In genomic region chr7:44748948-44749731, GRCh38 we compare ENCODE assay signal across 8 cellular contexts. TPM values are rescaled to one million over a fixed set of nuclear protein-coding genes. Genes with fewer than 3 reads are reported as not detected.
DNase-seq lines count a peak whose midpoint lies in the region; ATAC-seq, FAIRE-seq and TF ChIP-seq lines count a peak whose summit lies in the region.

No MANE protein-coding gene starts in this region.

- H3K27me3 ChIP-seq in SK-N-SH (ENCODE audit: insufficient read depth) (no peaks in the 10 kb centered on the region), trophoblast cell (ENCODE audit: insufficient read depth, low read length) (no peaks in the 10 kb centered on the region)

- H3K79me1 ChIP-seq in trophoblast cell (ENCODE audit: low read length), result peaks cover 5% of the 10 kb centered on the region

- TF ChIP-seq EP300 in A549 (IDR thresholded peaks at IDR 0.05), result no peak
- no peak for TF ChIP-seq EP300 in SK-N-SH (IDR thresholded peaks at IDR 0.05; ENCODE audit: borderline replicate concordance in 1 of 2, low read depth in 1 of 2, low read length in 1 of 2)

- H3K9me3 ChIP-seq in A549, result no peaks in the 10 kb centered on the region
- H3K9me3 ChIP-seq in SK-N-SH, result no peaks in the 10 kb centered on the region
- H3K9me3 ChIP-seq in trophoblast cell (ENCODE audit: insufficient read depth, low read depth, low read length), result no peaks in the 10 kb centered on the region

- H2AFZ ChIP-seq in SK-N-SH (ENCODE audit: low read depth), result no peak overlapping the region
- peak overlapping the region; percentile 72 for H2AFZ ChIP-seq in trophoblast cell (ENCODE audit: insufficient read depth, low read length, poor library complexity)

- in situ Hi-C loops in G401 (cut with HindIII; ENCODE audit: low sequenced_read_pairs), result no loop called here

- H3F3A ChIP-seq in SK-N-SH (replicated peaks; ENCODE audit: insufficient read depth), result no peaks in the 10 kb centered on the region

- FAIRE-seq in A549 (lab: Jason Lieb, UNC), result no peak

- H3K79me2 ChIP-seq in SK-N-SH (ENCODE audit: insufficient read depth) (peaks cover 53% of the 10 kb centered on the region), trophoblast cell (ENCODE audit: control insufficient read depth, insufficient read depth, low read length, poor library complexity) (peaks cover 6% of the 10 kb centered on the region)

- no peak overlapping the region for H2BK120ac ChIP-seq in trophoblast cell (ENCODE audit: insufficient read depth, low read length, poor library complexity)

- H3K4me3 ChIP-seq in A549 (peak overlapping the region; percentile 98), GM12865 (ENCODE audit: low read depth, low read length) (peak overlapping the region; percentile 64), SK-N-SH (ENCODE audit: low read depth in 2 of 2, low read length in 1 of 2) (peak overlapping the region; percentile 79 to 87), epithelial cell of proximal tubule (ENCODE audit: low read depth, low read length) (peak overlapping the region; percentile 88), trophoblast cell (ENCODE audit: low read depth, low read length) (peak overlapping the region; percentile 95)

- H3K9me2 ChIP-seq in SK-N-SH, result no peaks in the 10 kb centered on the region

- 8% methylated on average over 23 of the region's 60 CpGs for WGBS in A549 (ENCODE audit: missing lambda C conversion rate)
- WGBS in SK-N-SH (ENCODE audit: low lambda C conversion rate), result 1% methylated on average over 50 of the region's 60 CpGs
- no CpG with 5 or more reads among the region's 60 CpGs for WGBS in trophoblast cell (ENCODE audit: extremely low coverage, insufficient coverage, insufficient read length)

- H2AK5ac ChIP-seq in trophoblast cell (ENCODE audit: low read length), result peak overlapping the region; percentile 38

- no peak overlapping the region for H2BK5ac ChIP-seq in trophoblast cell (ENCODE audit: low read depth, low read length, poor library complexity)

- TF ChIP-seq CTCF in A549 (IDR thresholded peaks at IDR 0.05), result no peak
- no peak for TF ChIP-seq CTCF in GM12865 (IDR thresholded peaks at IDR 0.05; ENCODE audit: insufficient read depth, low read depth, low read length, missing control alignments)
- no peak for TF ChIP-seq CTCF in SK-N-SH (IDR thresholded peaks at IDR 0.05)
- no peak for TF ChIP-seq CTCF in epithelial cell of proximal tubule (conservative IDR thresholded peaks at IDR 0.05; ENCODE audit: low read depth, low read length)

- peak overlapping the region; percentile 51 for H4K91ac ChIP-seq in trophoblast cell (ENCODE audit: low read depth, low read length)

- H3K4me1 ChIP-seq in A549 (peaks cover 26% of the 10 kb centered on the region), SK-N-SH (ENCODE audit: control insufficient read depth in 1 of 2, insufficient read depth in 2 of 2, low read depth in 1 of 2, low read length in 1 of 2) (peaks cover 5 to 26% of the 10 kb centered on the region in 2 experiments; a peak in 3 of 4 replicates), trophoblast cell (ENCODE audit: control insufficient read depth in 1 of 2, insufficient read depth in 2 of 2, low read length in 2 of 2) (peaks cover 12 to 19% of the 10 kb centered on the region in 2 experiments)

- peak overlapping the region; percentile 63 for H4K12ac ChIP-seq in trophoblast cell (ENCODE audit: low read depth, low read length)

- H3K9ac ChIP-seq in SK-N-SH, result peak overlapping the region; percentile 72
- peak overlapping the region; percentile 57 for H3K9ac ChIP-seq in trophoblast cell (ENCODE audit: low read length)

- H3K4me2 ChIP-seq in A549 (peak overlapping the region; percentile 84), SK-N-SH (peak overlapping the region; percentile 93), trophoblast cell (ENCODE audit: low read length) (peak overlapping the region; percentile 85)

- DNase-seq in A549 (ENCODE audit: low read depth in 1 of 2, low spot score in 1 of 2), result no peak
- peak; percentile 52 for DNase-seq in GM12865 (ENCODE audit: low read depth)
- DNase-seq in SK-N-SH, result peak; percentile 67
- no peak for DNase-seq in epithelial cell of proximal tubule (ENCODE audit: low read depth)
- DNase-seq in trophoblast cell, result peak; percentile 53 to 68
- no peak for DNase-seq in hippocampal formation (lab: John Stamatoyannopoulos, UW)
- DNase-seq in G401 (ENCODE audit: low spot score), result no peak

- POLR2A ChIA-PET in A549 (lab: Yijun Ruan, JAX) (interaction anchor here (0.8 to 1.9 kb wide), 4 partner anchors 98 to 143 kb away, joined by 3 to 6 read pairs (median 4); partner anchors contain the start of gene OGDH), SK-N-SH (lab: Yijun Ruan, JAX) (interaction anchor here (0.7 to 1.1 kb wide), 3 partner anchors 31 to 143 kb away, joined by 3 read pairs; partner anchors contain the start of gene OGDH)

- peak overlapping the region; percentile 68 for H3K4ac ChIP-seq in trophoblast cell (ENCODE audit: low read depth, low read length)

- no peak for TF ChIP-seq POLR2A in A549 (IDR thresholded peaks at IDR 0.05; ENCODE audit: low read length)

- H3K36me3 ChIP-seq in SK-N-SH (replicated peaks in 1 of 2; ENCODE audit: control insufficient read depth in 1 of 2, insufficient read depth in 2 of 2, low read length in 1 of 2) (peaks cover 3 to 13% of the 10 kb centered on the region in 2 experiments), trophoblast cell (ENCODE audit: control insufficient read depth in 1 of 2, insufficient read depth in 2 of 2, low read length in 2 of 2) (no peaks in the 10 kb centered on the region)

- CTCF ChIA-PET in A549 (lab: Yijun Ruan, JAX) (interaction anchor here (2.0 to 3.5 kb wide), 3 partner anchors 14 to 161 kb away, joined by 5 to 11 read pairs (median 5); partner anchors contain the start of gene OGDH), SK-N-SH (lab: Yijun Ruan, JAX) (interaction anchor here (0.9 to 3.0 kb wide), 10 partner anchors 12 to 387 kb away, joined by 3 to 11 read pairs (median 4); partner anchors contain the start of gene H2AZ2)

- H3K23ac ChIP-seq in trophoblast cell (ENCODE audit: low read length), result no peak overlapping the region

- no peak for TF ChIP-seq RAD21 in A549 (conservative IDR thresholded peaks at IDR 0.05 in 1 of 2, IDR thresholded peaks at IDR 0.05 in 1 of 2)
- TF ChIP-seq RAD21 in SK-N-SH (IDR thresholded peaks at IDR 0.05; ENCODE audit: low read length), result no peak

- peaks cover 31% of the 10 kb centered on the region for H4K20me1 ChIP-seq in SK-N-SH (ENCODE audit: insufficient read depth)

- peak overlapping the region; percentile 51 for H3K18ac ChIP-seq in trophoblast cell (ENCODE audit: low read length)

- peak in 1 of 2 experiments; percentile 25; a peak in 3 of 6 replicates for ATAC-seq in A549
- ATAC-seq in HG02943 (IDR thresholded peaks at IDR 0.05; ENCODE audit: low read depth, unreplicated experiment), result peak; percentile 14

- no peak overlapping the region for H2BK12ac ChIP-seq in trophoblast cell (ENCODE audit: low read length)

- H4K8ac ChIP-seq in trophoblast cell (ENCODE audit: low read depth, low read length), result peak overlapping the region; percentile 59

- H3K14ac ChIP-seq in trophoblast cell (ENCODE audit: low read length), result peak overlapping the region; percentile 60

- peak overlapping the region; percentile 95 to 98 for H3K27ac ChIP-seq in A549
- peak overlapping the region in 1 of 2 experiments; percentile 67; a peak in 1 of 4 replicates for H3K27ac ChIP-seq in SK-N-SH (ENCODE audit: low read depth in 2 of 2, low read length in 1 of 2)
- peak overlapping the region; percentile 92 for H3K27ac ChIP-seq in trophoblast cell (ENCODE audit: low read depth, low read length)

TF ChIP-seq in SK-N-SH, 30 proteins besides CTCF, POLR2A, EP300 and RAD21 (continues in another document):
- TF ChIP-seq NRF1 (IDR thresholded peaks at IDR 0.05; ENCODE audit: low read depth, low read length), result 0 out of 2 replicates have a peak, but pooled peaks have one; percentile 5
- no peak for TF ChIP-seq USF1 (IDR thresholded peaks at IDR 0.05; ENCODE audit: borderline replicate concordance, low read depth)
- peak; percentile 25; the same call in 1 of the 2 replicates for TF ChIP-seq MXI1 (IDR thresholded peaks at IDR 0.05; ENCODE audit: low read depth, low read length)
- no peak for TF ChIP-seq FOXM1 (IDR thresholded peaks at IDR 0.05; ENCODE audit: low read depth)
- no peak for TF ChIP-seq SIN3A (IDR thresholded peaks at IDR 0.05; ENCODE audit: borderline replicate concordance, low read depth, low read length)
- TF ChIP-seq TAF1 (IDR thresholded peaks at IDR 0.05; ENCODE audit: borderline replicate concordance, low read depth, low read length), result no peak
- TF ChIP-seq RFX5 (IDR thresholded peaks at IDR 0.05; ENCODE audit: low read length), result no peak
- TF ChIP-seq CHD2 (IDR thresholded peaks at IDR 0.05; ENCODE audit: low read length, partially characterized antibody), result no peak

RNA-seq across cellular contexts. Expression of gene ZMIZ2, which starts 0.5 kb away (rescaled TPM):
- 4.3 and 6.9 TPM in 2 replicates for polyA plus RNA-seq in A549 (2011; rRNA removed)
- polyA plus RNA-seq in A549 (2012; cell fraction: cytosol; rRNA removed), result 8.1 and 11.7 TPM in 2 replicates
- 68.0 and 69.2 TPM in 2 replicates for polyA plus RNA-seq in A549 (2012; cell fraction: nucleus; rRNA removed)
- polyA plus RNA-seq in A549 (2017; fragmentation: RNase III; extraction: RNeasy Plus Mini Kit Qiagen cat#74134 plus additional on column Dnase treatment), result 21.7 to 24.5 TPM (median 23.9 TPM) in 3 replicates
- 12.2 and 15.3 TPM in 2 replicates for polyA minus RNA-seq in A549 (2011; rRNA and poly(A)+ RNA removed)
- 17.8 and 18.1 TPM in 2 replicates for polyA plus RNA-seq in SK-N-SH (2012; rRNA removed)
- 4.0 and 7.0 TPM in 2 replicates for polyA plus RNA-seq in SK-N-SH (2012; cell fraction: cytosol; rRNA removed)
- 116 and 138 TPM in 2 replicates for polyA plus RNA-seq in SK-N-SH (2012; cell fraction: nucleus; rRNA removed)
- total RNA-seq in epithelial cell of proximal tubule, result 22.9 and 31.3 TPM in 2 replicates
- polyA plus RNA-seq in trophoblast cell (2013), result 27.0 and 27.4 TPM in 2 replicates
- 0.92 and 2.3 TPM in 2 replicates for total RNA-seq in G401 (2014; rRNA removed; shearing (Covaris generic))

RNA-seq across cellular contexts. Expression of gene PPIA, which starts 47.3 kb away (rescaled TPM):
- 5,366 and 6,016 TPM in 2 replicates for polyA plus RNA-seq in A549 (2011; rRNA removed)
- polyA plus RNA-seq in A549 (2012; cell fraction: cytosol; rRNA removed), result 6,087 and 6,712 TPM in 2 replicates
- polyA plus RNA-seq in A549 (2012; cell fraction: nucleus; rRNA removed), result 2,383 and 3,176 TPM in 2 replicates
- 6,452 to 7,028 TPM (median 6,488 TPM) in 3 replicates for polyA plus RNA-seq in A549 (2017; fragmentation: RNase III; extraction: RNeasy Plus Mini Kit Qiagen cat#74134 plus additional on column Dnase treatment)
- polyA minus RNA-seq in A549 (2011; rRNA and poly(A)+ RNA removed), result 753 and 870 TPM in 2 replicates
- 6,239 and 6,267 TPM in 2 replicates for polyA plus RNA-seq in SK-N-SH (2012; rRNA removed)
- 7,289 and 8,124 TPM in 2 replicates for polyA plus RNA-seq in SK-N-SH (2012; cell fraction: cytosol; rRNA removed)
- polyA plus RNA-seq in SK-N-SH (2012; cell fraction: nucleus; rRNA removed), result 2,405 and 2,816 TPM in 2 replicates
- 3,738 and 4,469 TPM in 2 replicates for total RNA-seq in epithelial cell of proximal tubule
- 1,607 and 1,645 TPM in 2 replicates for polyA plus RNA-seq in trophoblast cell (2013)
- total RNA-seq in G401 (2014; rRNA removed; shearing (Covaris generic)), result 4,753 and 4,999 TPM in 2 replicates

Comparison
In these comparisons a context has a peak if more than half of its experiments do, and no peak if none do; other contexts are left out.
1. DNase-seq: peak in GM12865 (single experiment), SK-N-SH (single experiment) and trophoblast cell (2 of 2); none in A549 (0 of 2), epithelial cell of proximal tubule (single experiment), hippocampal formation (0 of 2) and G401 (single experiment).
2. Peak in every context shown above with its lines, with median percentiles within 50 percentile points of each other: H3K4me2 ChIP-seq and H3K4me3 ChIP-seq.